26 cellular contexts compared by ENCODE assay signal in genomic region chr4:38703625-38704024, GRCh38.
"Had no signal": no experiment of that assay in that cellular context is flagged by ENCODE, and none has a peak within 500 bp of the region (broad histone marks: within the 10 kb centered on the region; RNA-seq: fewer than 3 reads in every experiment).

No MANE protein-coding gene starts in this region.

- H3K9me3 Mint-ChIP-seq: activated naive CD4-positive, alpha-beta T cell treated with anti-CD3 and anti-CD28 coated beads, Interleukin-2, amount 50 U/mL, for 72 hours; activated T-helper 1 cell treated with anti-CD3 and anti-CD28 coated beads, Interleukin-12 subunit alpha, Interleukin-12 subunit beta, Interleukin-2, Interleukin-4 antibody, amounts not matched to agents 30 ng/mL and 10 ng/mL and 1 ng/mL, durations not matched to agents 14 hours and 24 hours and 36 hours; dendritic cell treated with granulocyte-macrophage colony-stimulating factor and Interleukin-4, amounts not matched to agents 40 ng/mL and 50 ng/mL, for 4 days; immature natural killer cell; naive thymus-derived CD8-positive, alpha-beta T cell had no signal

- DNase-seq: activated CD4-positive, alpha-beta T cell treated with anti-CD3 and anti-CD28 coated beads for 1 hour; activated CD4-positive, alpha-beta T cell treated with anti-CD3 and anti-CD28 coated beads, Interleukin-2, amount 50 U/mL, for 48 hours; activated gamma-delta T cell treated with Interleukin-2 at 50 U/mL for 16 hours; adrenal gland; effector CD8-positive, alpha-beta T cell; heart right ventricle; immature natural killer cell; kidney glomerular epithelial cell; left ventricle myocardium superior; mesenchymal stem cell; naive thymus-derived CD8-positive, alpha-beta T cell; stimulated activated CD4-positive, alpha-beta T cell treated with anti-CD3 and anti-CD28 coated beads, Interleukin-12 subunit alpha, Interleukin-12 subunit beta, amount 100 ng/mL, for 4 hours; stimulated activated CD4-positive, alpha-beta T cell treated with anti-CD3 and anti-CD28 coated beads, Interleukin-1b, Interleukin-23, amount 100 ng/mL, for 48 hours; stimulated activated CD8-positive, alpha-beta memory T cell treated with anti-CD3 and anti-CD28 coated beads, Interleukin-4, amount 100 ng/mL, for 48 hours; stimulated activated naive CD8-positive, alpha-beta T cell treated with anti-CD3 and anti-CD28 coated beads, Interleukin-15, Interleukin-2, amounts not matched to agents 100 U/mL and 50 U/mL, for 24 hours; T1000; transverse colon; uterus had no signal

- H3K9me3 ChIP-seq: adrenal gland, breast epithelium, esophagus muscularis mucosa, heart right ventricle, neutrophil, transverse colon, uterus had no signal

- H3K36me3 Mint-ChIP-seq: activated naive CD4-positive, alpha-beta T cell treated with anti-CD3 and anti-CD28 coated beads, Interleukin-2, amount 50 U/mL, for 72 hours had no signal

- ATAC-seq: activated naive CD4-positive, alpha-beta T cell treated with anti-CD3 and anti-CD28 coated beads, Interleukin-2, amount 50 U/mL, for 72 hours; left ventricle myocardium superior; naive thymus-derived CD8-positive, alpha-beta T cell; stimulated activated naive CD8-positive, alpha-beta T cell treated with anti-CD3 and anti-CD28 coated beads, Interleukin-15, Interleukin-2, amounts not matched to agents 100 U/mL and 50 U/mL, for 24 hours had no signal

- H3K27ac Mint-ChIP-seq: activated naive CD4-positive, alpha-beta T cell treated with anti-CD3 and anti-CD28 coated beads, Interleukin-2, amount 50 U/mL, for 72 hours; activated T-helper 1 cell treated with anti-CD3 and anti-CD28 coated beads, Interleukin-12 subunit alpha, Interleukin-12 subunit beta, Interleukin-2, Interleukin-4 antibody, amounts not matched to agents 30 ng/mL and 10 ng/mL and 1 ng/mL, durations not matched to agents 14 hours and 24 hours and 36 hours; dendritic cell treated with granulocyte-macrophage colony-stimulating factor and Interleukin-4, amounts not matched to agents 40 ng/mL and 50 ng/mL, for 4 days had no signal

- H3K27ac ChIP-seq: adrenal gland, breast epithelium, esophagus muscularis mucosa, heart right ventricle, neutrophil, parathyroid adenoma, transverse colon, uterus had no signal

- H3K36me3 ChIP-seq: breast epithelium, transverse colon, uterus had no signal

- H3K4me1 ChIP-seq: adrenal gland, breast epithelium, parathyroid adenoma, uterus had no signal

- FAIRE-seq: astrocyte had no signal

- H3K4me3 Mint-ChIP-seq: activated T-helper 1 cell treated with anti-CD3 and anti-CD28 coated beads, Interleukin-12 subunit alpha, Interleukin-12 subunit beta, Interleukin-2, Interleukin-4 antibody, amounts not matched to agents 30 ng/mL and 10 ng/mL and 1 ng/mL, durations not matched to agents 14 hours and 24 hours and 36 hours; dendritic cell treated with granulocyte-macrophage colony-stimulating factor and Interleukin-4, amounts not matched to agents 40 ng/mL and 50 ng/mL, for 4 days; immature natural killer cell; naive thymus-derived CD8-positive, alpha-beta T cell had no signal

- H3K4me3 ChIP-seq: adrenal gland, breast epithelium, esophagus muscularis mucosa, heart right ventricle, transverse colon, uterus had no signal

- H3K9ac ChIP-seq: parathyroid adenoma had no signal

- H3K27me3 Mint-ChIP-seq: naive thymus-derived CD8-positive, alpha-beta T cell had no signal

- H3K79me2 ChIP-seq: parathyroid adenoma had no signal

- H2AFZ ChIP-seq: parathyroid adenoma had no signal

- H3K27me3 ChIP-seq: adrenal gland, breast epithelium, esophagus muscularis mucosa, heart right ventricle, transverse colon, uterus had no signal
